In genomic region chrX:20080277-20080676, GRCh38 we compare ENCODE assay signal across 2 cellular contexts.
TF ChIP-seq lines count a peak whose summit lies in the region.

No MANE protein-coding gene starts in this region.

TF ChIP-seq in GM23338, 12 proteins besides CTCF, POLR2A, EP300 and RAD21:
- TF ChIP-seq ZNF462 (CRISPR knock-in tag; IDR thresholded peaks at IDR 0.05): no peak
- TF ChIP-seq EZH2 (IDR thresholded peaks at IDR 0.05; ENCODE audit: low read depth, unreplicated experiment): no peak
- TF ChIP-seq ZNF114 (CRISPR knock-in tag; IDR thresholded peaks at IDR 0.05): no peak
- TF ChIP-seq POLR2AphosphoS5 (IDR thresholded peaks at IDR 0.05; ENCODE audit: low read depth): no peak
- TF ChIP-seq EZH2phosphoT487 (IDR thresholded peaks at IDR 0.05; ENCODE audit: unreplicated experiment): no peak
- TF ChIP-seq REST (IDR thresholded peaks at IDR 0.05; ENCODE audit: unreplicated experiment): peak; percentile 35

TF ChIP-seq in HCT116, 20 proteins besides CTCF, POLR2A, EP300 and RAD21 (continued from another document):
- TF ChIP-seq REST (IDR thresholded peaks at IDR 0.05; ENCODE audit: low read depth): peak; percentile 18; the same call in 1 of the 2 replicates
